20 cellular contexts compared by ENCODE assay signal in genomic region chr6:167572106-167572505, GRCh38.
DNase-seq lines count a peak whose midpoint lies in the region; ATAC-seq and TF ChIP-seq lines count a peak whose summit lies in the region.
"Had no signal": no experiment of that assay in that cellular context is flagged by ENCODE, and none has a peak within 500 bp of the region (broad histone marks: within the 10 kb centered on the region; RNA-seq: fewer than 3 reads in every experiment).

No MANE protein-coding gene starts in this region.

- peaks cover 4 to 28% (median 24%) of the 10 kb centered on the region in 4 donors for H3K4me1 ChIP-seq in esophagus muscularis mucosa

- H3K27ac ChIP-seq in esophagus muscularis mucosa (replicated peaks in 1 of 4): peak overlapping the region in 1 of 4 donors; percentile 66

- no peak overlapping the region for H3K27ac Mint-ChIP-seq in osteocyte (ENCODE audit: unreplicated experiment)
- H3K27ac Mint-ChIP-seq: CD4-positive, CD25-positive, alpha-beta regulatory T cell; IgD-negative memory B cell had no signal

- no peak overlapping the region for H3K4me3 ChIP-seq in H7 (ENCODE audit: insufficient read depth, low read depth, low read length)
- no peak overlapping the region for H3K4me3 ChIP-seq in esophagus muscularis mucosa

- no peaks in the 10 kb centered on the region for H3K9me3 ChIP-seq in esophagus muscularis mucosa
- H3K9me3 ChIP-seq: Caco-2 had no signal

- WGBS in esophagus muscularis mucosa: 96% methylated on average over 8 of the region's 10 CpGs

- TF ChIP-seq CTCF in esophagus muscularis mucosa (IDR thresholded peaks at IDR 0.05): no peak
- no peak for TF ChIP-seq CTCF in osteocyte (IDR thresholded peaks at IDR 0.05)

- intact Hi-C loops in esophagus muscularis mucosa (cut with DNase I): no loop called here

- H3K36me3 ChIP-seq in H7 (replicated peaks; ENCODE audit: control insufficient read depth, insufficient read depth, low read length) (no peaks in the 10 kb centered on the region), esophagus muscularis mucosa (no peaks in the 10 kb centered on the region)

- no peak for TF ChIP-seq POLR2A in esophagus muscularis mucosa (IDR thresholded peaks at IDR 0.05; ENCODE audit: low read depth)

- H3K36me3 Mint-ChIP-seq in osteocyte (ENCODE audit: unreplicated experiment): no peaks in the 10 kb centered on the region
- H3K36me3 Mint-ChIP-seq: CD4-positive, CD25-positive, alpha-beta regulatory T cell; IgD-negative memory B cell had no signal

- DNase-seq in H7: peak; percentile 53
- DNase-seq in esophagus muscularis mucosa (ENCODE audit: extremely low spot score): peak; percentile 29
- DNase-seq in osteocyte (ENCODE audit: extremely low spot score, unreplicated experiment): peak; percentile 74
- peak; percentile 28 for DNase-seq in ureter (ENCODE audit: low spot score)
- DNase-seq in effector CD8-positive, alpha-beta T cell (lab: John Stamatoyannopoulos, UW): no peak
- DNase-seq in NCI-H146 (lab: John Stamatoyannopoulos, UW): no peak
- DNase-seq: ACHN; AML-193; Caco-2; CD4-positive, CD25-positive, alpha-beta regulatory T cell; EL; H9; Kasumi-1; MM.1S; NCI-H1105; NCI-H187; NCI-H226; NCI-H526 treated with DMSO at 0.1 percent for 48 hours had no signal

- no peaks in the 10 kb centered on the region for H3K9me3 Mint-ChIP-seq in osteocyte (ENCODE audit: unreplicated experiment)
- H3K9me3 Mint-ChIP-seq: H9 had no signal

- no peaks in the 10 kb centered on the region for H3K27me3 Mint-ChIP-seq in osteocyte (ENCODE audit: unreplicated experiment)
- H3K27me3 Mint-ChIP-seq: CD4-positive, CD25-positive, alpha-beta regulatory T cell had no signal

- H3K4me3 Mint-ChIP-seq in osteocyte (ENCODE audit: unreplicated experiment): no peak overlapping the region
- H3K4me3 Mint-ChIP-seq: CD4-positive, CD25-positive, alpha-beta regulatory T cell; H9; IgD-negative memory B cell had no signal

- ATAC-seq in HG03280 (IDR thresholded peaks at IDR 0.05; ENCODE audit: unreplicated experiment): no peak

- H3K4me1 Mint-ChIP-seq in osteocyte (ENCODE audit: unreplicated experiment): peaks cover 50% of the 10 kb centered on the region
- H3K4me1 Mint-ChIP-seq: CD4-positive, CD25-positive, alpha-beta regulatory T cell had no signal

- TF ChIP-seq EP300 in esophagus muscularis mucosa (IDR thresholded peaks at IDR 0.05): no peak

- H3K27me3 ChIP-seq in H7 (ENCODE audit: control insufficient read depth, insufficient read depth, low read length): no peaks in the 10 kb centered on the region
- no peaks in the 10 kb centered on the region for H3K27me3 ChIP-seq in esophagus muscularis mucosa

Comparison
In these comparisons a context has a peak if more than half of its experiments do, and no peak if none do; other contexts are left out.
1. DNase-seq: peak in H7 (single experiment), esophagus muscularis mucosa (single experiment), osteocyte (single experiment) and ureter (single experiment); none in effector CD8-positive, alpha-beta T cell (single experiment) and NCI-H146 (single experiment).